1 cellular context compared by ENCODE assay signal in genomic region chrX:24025741-24026402, GRCh38.
TF ChIP-seq lines count a peak whose summit lies in the region.

No MANE protein-coding gene starts in this region.

TF ChIP-seq in K562, 482 proteins besides CTCF, POLR2A, EP300 and RAD21 (continued from another document and continues in another):
- TF ChIP-seq GTF2E2 (tag; IDR thresholded peaks at IDR 0.05) = no peak; the same call in 1 of the 2 replicates
- peak; percentile 3 for TF ChIP-seq HMGN3 (IDR thresholded peaks at IDR 0.05; ENCODE audit: borderline replicate concordance, extremely low read depth, insufficient read length, low read depth, low read length)
- no peak for TF ChIP-seq NR2C1 (IDR thresholded peaks at IDR 0.05)
- TF ChIP-seq NR2C1 (tag; IDR thresholded peaks at IDR 0.05) = no peak
- no peak for TF ChIP-seq HMG20B (CRISPR knock-in tag; IDR thresholded peaks at IDR 0.05)
- TF ChIP-seq PHF20 (IDR thresholded peaks at IDR 0.05; ENCODE audit: partially characterized antibody) = no peak
- peak; percentile 52 for TF ChIP-seq CCNT2 (IDR thresholded peaks at IDR 0.05; ENCODE audit: borderline replicate concordance, extremely low read depth, insufficient read length, low read depth, low read length)
- no peak for TF ChIP-seq FOS (IDR thresholded peaks at IDR 0.05; ENCODE audit: extremely low read depth, insufficient read length)
- no peak for TF ChIP-seq FOXK2 (conservative IDR thresholded peaks at IDR 0.05 in 1 of 2, IDR thresholded peaks at IDR 0.05 in 1 of 2; ENCODE audit: low read depth in 2 of 2)
- no peak; a peak in 1 of 4 replicates for TF ChIP-seq NRF1 (conservative IDR thresholded peaks at IDR 0.05 in 1 of 2, IDR thresholded peaks at IDR 0.05 in 1 of 2)
- TF ChIP-seq ZNF76 (CRISPR knock-in tag; IDR thresholded peaks at IDR 0.05; ENCODE audit: borderline replicate concordance) = no peak
- TF ChIP-seq TFAP4 (CRISPR knock-in tag; IDR thresholded peaks at IDR 0.05; ENCODE audit: borderline replicate concordance) = peak; percentile 71; the same call in 1 of the 2 replicates
- TF ChIP-seq ZNF717 (CRISPR knock-in tag; IDR thresholded peaks at IDR 0.05) = no peak
- no peak for TF ChIP-seq HEY1 (CRISPR knock-in tag; IDR thresholded peaks at IDR 0.05; ENCODE audit: borderline replicate concordance)
- no peak for TF ChIP-seq ERF (CRISPR knock-in tag; IDR thresholded peaks at IDR 0.05)
- TF ChIP-seq ZNF274 (IDR thresholded peaks at IDR 0.05; ENCODE audit: borderline replicate concordance, low read depth, low read length) = no peak
- TF ChIP-seq ZNF655 (CRISPR knock-in tag; IDR thresholded peaks at IDR 0.05) = no peak
- 0 out of 2 replicates have a peak, but pooled peaks have one; percentile 78 for TF ChIP-seq HDAC8 (tag; IDR thresholded peaks at IDR 0.05)
- TF ChIP-seq TBL1XR1 (IDR thresholded peaks at IDR 0.05; ENCODE audit: low read length in 2 of 2) = no peak
- TF ChIP-seq ZNF830 (CRISPR knock-in tag; IDR thresholded peaks at IDR 0.05) = no peak
- TF ChIP-seq MEF2A (IDR thresholded peaks at IDR 0.05; ENCODE audit: control insufficient read depth, low read depth, low read length) = no peak
- peak; percentile 56 to 84 for TF ChIP-seq E2F6 (IDR thresholded peaks at IDR 0.05; ENCODE audit: borderline replicate concordance in 1 of 2, extremely low read depth in 1 of 2, insufficient read depth in 1 of 2, insufficient read length in 1 of 2, low read depth in 1 of 2, low read length in 1 of 2, poor library complexity in 1 of 2, severe bottlenecking in 1 of 2)
- TF ChIP-seq MXI1 (IDR thresholded peaks at IDR 0.05; ENCODE audit: low read depth, low read length) = no peak
- TF ChIP-seq HMBOX1 (IDR thresholded peaks at IDR 0.05) = no peak
- no peak for TF ChIP-seq ZNF134 (CRISPR knock-in tag; conservative IDR thresholded peaks at IDR 0.05)
- TF ChIP-seq MAFG (tag; conservative IDR thresholded peaks at IDR 0.05) = no peak
- no peak for TF ChIP-seq FOXK1 (CRISPR knock-in tag; IDR thresholded peaks at IDR 0.05; ENCODE audit: borderline replicate concordance)
- no peak for TF ChIP-seq RREB1 (CRISPR knock-in tag; IDR thresholded peaks at IDR 0.05)
- TF ChIP-seq PKNOX1 (IDR thresholded peaks at IDR 0.05) = no peak
- no peak for TF ChIP-seq MXD1 (CRISPR knock-in tag; IDR thresholded peaks at IDR 0.05; ENCODE audit: borderline replicate concordance, poor library complexity, severe bottlenecking)
- TF ChIP-seq GTF2B (IDR thresholded peaks at IDR 0.05; ENCODE audit: extremely low read depth, insufficient read length) = no peak
- TF ChIP-seq ILK (tag; IDR thresholded peaks at IDR 0.05; ENCODE audit: borderline replicate concordance, low read depth) = no peak
- TF ChIP-seq PHF8 (IDR thresholded peaks at IDR 0.05; ENCODE audit: borderline replicate concordance, low read length) = peak; percentile 54; the same call in 1 of the 2 replicates
- no peak for TF ChIP-seq LEF1 (IDR thresholded peaks at IDR 0.05)
- TF ChIP-seq ZNF511 (CRISPR knock-in tag; IDR thresholded peaks at IDR 0.05) = 0 out of 2 replicates have a peak, but pooled peaks have one; percentile 49
- TF ChIP-seq TBP (optimal IDR thresholded peaks at IDR 0.05; ENCODE audit: low read depth, low read length) = peak; percentile 11
- no peak for TF ChIP-seq FUS (optimal IDR thresholded peaks at IDR 0.05; ENCODE audit: low read depth, low read length)
- TF ChIP-seq SUPT5H (IDR thresholded peaks at IDR 0.05) = 0 out of 2 replicates have a peak, but pooled peaks have one; percentile 33
- no peak for TF ChIP-seq RBM14 (IDR thresholded peaks at IDR 0.05; ENCODE audit: borderline replicate concordance, insufficient read depth, low read depth, low read length)
- TF ChIP-seq TCF7 (IDR thresholded peaks at IDR 0.05; ENCODE audit: borderline replicate concordance) = no peak
- TF ChIP-seq MIER1 (IDR thresholded peaks at IDR 0.05; ENCODE audit: low read depth) = no peak
- no peak for TF ChIP-seq PHB (CRISPR knock-in tag; IDR thresholded peaks at IDR 0.05)
- peak; percentile 81 for TF ChIP-seq IRF9 (tag; IDR thresholded peaks at IDR 0.05)
- TF ChIP-seq NCOA6 (IDR thresholded peaks at IDR 0.05) = peak; percentile 46
- no peak for TF ChIP-seq MTA1 (IDR thresholded peaks at IDR 0.05; ENCODE audit: borderline replicate concordance)
- TF ChIP-seq ZBTB5 (IDR thresholded peaks at IDR 0.05) = no peak
- no peak for TF ChIP-seq RBM34 (IDR thresholded peaks at IDR 0.05; ENCODE audit: borderline replicate concordance, insufficient read depth, low read length)
- TF ChIP-seq PRMT5 (CRISPR knock-in tag; IDR thresholded peaks at IDR 0.05) = no peak
- TF ChIP-seq THRB (CRISPR knock-in tag; conservative IDR thresholded peaks at IDR 0.05) = no peak
- TF ChIP-seq TCF7L2 (IDR thresholded peaks at IDR 0.05; ENCODE audit: low read depth, low read length) = no peak
- peak; percentile 73 for TF ChIP-seq NCOA1 (IDR thresholded peaks at IDR 0.05; ENCODE audit: low read depth)
